ENCODE assay signal across 9 cellular contexts in genomic region chr11:95092549-95093324, GRCh38. TPM values are rescaled to one million over a fixed set of nuclear protein-coding genes. Genes with fewer than 3 reads are reported as not detected.
DNase-seq lines count a peak whose midpoint lies in the region; ATAC-seq, FAIRE-seq and TF ChIP-seq lines count a peak whose summit lies in the region.
"Had no signal": no experiment of that assay in that cellular context is flagged by ENCODE, and none has a peak within 500 bp of the region (broad histone marks: within the 10 kb centered on the region; RNA-seq: fewer than 3 reads in every experiment).

No MANE protein-coding gene starts in this region.

- ATAC-seq in GM19351 (IDR thresholded peaks at IDR 0.05; ENCODE audit: unreplicated experiment) (peak; percentile 14), GM21737 (IDR thresholded peaks at IDR 0.05; ENCODE audit: unreplicated experiment) (no peak)

- H3K14ac ChIP-seq in H1 (ENCODE audit: insufficient read length) (no peak overlapping the region), trophoblast cell (ENCODE audit: low read length) (no peak overlapping the region)

- H2BK12ac ChIP-seq in H1 (ENCODE audit: low read depth, low read length) = no peak overlapping the region
- H2BK12ac ChIP-seq in trophoblast cell (ENCODE audit: low read length) = no peak overlapping the region

- DNase-seq in AG04449 (ENCODE audit: low read depth, low spot score) (no peak), SW 1271 (lab: John Stamatoyannopoulos, UW) (peak; percentile 41 to 53), H1 (ENCODE audit: low read depth in 1 of 2, low spot score in 2 of 2) (no peak), trophoblast cell (peak; percentile 95 to 99), GM13976 (ENCODE audit: low spot score) (no peak), SHP77 treated with DMSO at 0.1 percent for 48 hours (lab: John Stamatoyannopoulos, UW) (no peak)

- POLR2A ChIA-PET in AG04449 (lab: Yijun Ruan, JAX) = interaction anchor here (0.8 to 0.9 kb wide), 2 partner anchors 25 to 33 kb away, joined by 3 to 4 read pairs; no protein-coding TSS in a partner anchor
- POLR2A ChIA-PET in H1 (lab: Charles Lee; ENCODE audit: partially characterized antibody) = interaction anchor here (0.9 to 5.6 kb wide), 3 partner anchors 12 to 43 kb away, joined by 3 to 44 read pairs (median 3); partner anchors contain the start of gene SRSF8

- H2BK15ac ChIP-seq in H1 (ENCODE audit: low read length) = no peak overlapping the region

- H3K23me2 ChIP-seq in H1 (ENCODE audit: low read depth, low read length) = peaks cover 11% of the 10 kb centered on the region

- no peak overlapping the region for H3K4me2 ChIP-seq in H1 (ENCODE audit: insufficient read depth in 1 of 2, low read depth in 2 of 2, low read length in 2 of 2)
- peak overlapping the region; percentile 22 for H3K4me2 ChIP-seq in trophoblast cell (ENCODE audit: low read length)

- peaks cover 4 to 32% (median 25%) of the 10 kb centered on the region in 4 experiments for H3K27me3 ChIP-seq in H1 (replicated peaks in 1 of 4; ENCODE audit: control insufficient read depth in 3 of 4, extremely low read depth in 1 of 4, insufficient read depth in 3 of 4, low read length in 3 of 4)
- no peaks in the 10 kb centered on the region for H3K27me3 ChIP-seq in trophoblast cell (ENCODE audit: insufficient read depth, low read length)

- peak; percentile 41 for TF ChIP-seq CTCF in AG04449 (IDR thresholded peaks at IDR 0.05; ENCODE audit: insufficient read depth, low read length, missing control alignments)
- peak; percentile 19 to 72 (median 42) for TF ChIP-seq CTCF in H1 (IDR thresholded peaks at IDR 0.05; ENCODE audit: control extremely low read depth in 1 of 3, insufficient read depth in 1 of 3, low read depth in 1 of 3, low read length in 3 of 3)
- TF ChIP-seq CTCF in GM13976 (IDR thresholded peaks at IDR 0.05; ENCODE audit: borderline replicate concordance, control extremely low read depth, extremely low read depth, insufficient read depth, missing control alignments) = no peak

- TF ChIP-seq EP300 in H1 (IDR thresholded peaks at IDR 0.05; ENCODE audit: borderline replicate concordance in 1 of 2, low read depth in 2 of 2, low read length in 2 of 2) = no peak

- no peak for TF ChIP-seq POLR2A in H1 (IDR thresholded peaks at IDR 0.05; ENCODE audit: control extremely low read depth in 1 of 2, low read depth in 2 of 2, low read length in 2 of 2)

- CTCF ChIA-PET in AG04449 (lab: Yijun Ruan, JAX) (interaction anchor here (1.1 to 4.3 kb wide), 12 partner anchors 8 to 672 kb away, joined by 3 to 35 read pairs (median 6); partner anchors contain the start of gene SRSF8), H1 (lab: Charles Lee; ENCODE audit: partially characterized antibody) (interaction anchor here (0.7 to 9.0 kb wide), 16 partner anchors 11 to 363 kb away, joined by 3 to 127 read pairs (median 5); partner anchors contain the start of gene SRSF8)

- H4K8ac ChIP-seq in H1 (ENCODE audit: extremely low read depth, insufficient read depth, low read length) (no peak overlapping the region), trophoblast cell (ENCODE audit: low read depth, low read length) (no peak overlapping the region)

- no peak overlapping the region for H3K56ac ChIP-seq in H1 (replicated peaks; ENCODE audit: insufficient read length, low read depth, low read length)

- no peak overlapping the region for H3K9ac ChIP-seq in H1 (replicated peaks in 1 of 4; ENCODE audit: extremely low read depth in 1 of 4, low read depth in 3 of 4, low read length in 3 of 4)
- H3K9ac ChIP-seq in trophoblast cell (ENCODE audit: low read length) = no peak overlapping the region

- WGBS in H1 (ENCODE audit: extremely low coverage in 1 of 2, insufficient coverage in 1 of 2, insufficient read length in 1 of 2, insufficient replicate concordance in 2 of 2, low coverage in 1 of 2, low lambda C conversion rate in 2 of 2, missing lambda C conversion rate in 1 of 2), 2 experiments = 56% methylated on average over 5 of the region's 5 CpGs; no CpG with 5 or more reads in 1 of the 2 experiments
- no CpG with 5 or more reads among the region's 5 CpGs for WGBS in trophoblast cell (ENCODE audit: extremely low coverage, insufficient coverage, insufficient read length)

- H3K36me3 ChIP-seq in H1 (ENCODE audit: control insufficient read depth in 2 of 4, insufficient read depth in 4 of 4, low read length in 3 of 4) (no peaks in the 10 kb centered on the region), trophoblast cell (ENCODE audit: control insufficient read depth in 1 of 2, insufficient read depth in 2 of 2, low read length in 2 of 2) (no peaks in the 10 kb centered on the region)

- H2BK20ac ChIP-seq in H1 (ENCODE audit: low read length) = no peak overlapping the region

- H4K12ac ChIP-seq in trophoblast cell (ENCODE audit: low read depth, low read length) = no peak overlapping the region

- H3K9me3 ChIP-seq in H1 (ENCODE audit: insufficient read depth in 2 of 2, low read depth in 1 of 2, low read length in 1 of 2) (no peaks in the 10 kb centered on the region), trophoblast cell (ENCODE audit: insufficient read depth, low read depth, low read length) (no peaks in the 10 kb centered on the region)

- H3K23ac ChIP-seq in H1 (ENCODE audit: insufficient read length) (no peak overlapping the region), trophoblast cell (ENCODE audit: low read length) (no peak overlapping the region)

- no peak overlapping the region for H2AK5ac ChIP-seq in H1 (ENCODE audit: low read depth, low read length)
- no peak overlapping the region for H2AK5ac ChIP-seq in trophoblast cell (ENCODE audit: low read length)

- H3K18ac ChIP-seq in H1 (ENCODE audit: extremely low read depth, low read length) (no peak overlapping the region), trophoblast cell (ENCODE audit: low read length) (no peak overlapping the region)

- H3K79me1 ChIP-seq in H1 (ENCODE audit: low read depth, low read length) (no peaks in the 10 kb centered on the region), trophoblast cell (ENCODE audit: low read length) (peaks cover 11% of the 10 kb centered on the region)

- peak; percentile 20 to 36; a peak in 2 of 4 replicates for TF ChIP-seq RAD21 in H1 (IDR thresholded peaks at IDR 0.05 in 1 of 2, conservative IDR thresholded peaks at IDR 0.05 in 1 of 2; ENCODE audit: low read depth in 2 of 2, low read length in 2 of 2)

- no peak overlapping the region for H3K4me3 ChIP-seq in AG04449 (ENCODE audit: low read depth, low read length)
- H3K4me3 ChIP-seq in H1 (ENCODE audit: extremely low read depth in 1 of 4, insufficient read depth in 2 of 4, low read depth in 3 of 4, low read length in 4 of 4) = no peak overlapping the region
- H3K4me3 ChIP-seq in trophoblast cell (ENCODE audit: low read depth, low read length) = peak overlapping the region; percentile 30

- H2AFZ ChIP-seq in H1 (ENCODE audit: low read length) = no peak overlapping the region
- no peak overlapping the region for H2AFZ ChIP-seq in trophoblast cell (ENCODE audit: insufficient read depth, low read length, poor library complexity)

- H3K4me1 ChIP-seq in H1 (replicated peaks in 1 of 4; ENCODE audit: control insufficient read depth in 3 of 4, insufficient read depth in 4 of 4, low read length in 3 of 4) (peaks cover 0 to 6% (median 3%) of the 10 kb centered on the region in 4 experiments; a peak in 6 of 7 replicates), trophoblast cell (ENCODE audit: control insufficient read depth in 1 of 2, insufficient read depth in 2 of 2, low read length in 2 of 2) (peaks cover 5 to 16% of the 10 kb centered on the region in 2 experiments)

- H2BK5ac ChIP-seq in H1 (ENCODE audit: low read depth, low read length) (no peak overlapping the region), trophoblast cell (ENCODE audit: low read depth, low read length, poor library complexity) (no peak overlapping the region)

- H2BK120ac ChIP-seq in H1 (replicated peaks; ENCODE audit: low read depth, low read length) (no peak overlapping the region), trophoblast cell (ENCODE audit: insufficient read depth, low read length, poor library complexity) (no peak overlapping the region)

- H3K27ac ChIP-seq in H1 (ENCODE audit: low read depth, low read length) (no peak overlapping the region), trophoblast cell (ENCODE audit: low read depth, low read length) (peak overlapping the region; percentile 33)

- H4K20me1 ChIP-seq in H1 (replicated peaks in 1 of 2; ENCODE audit: control insufficient read depth in 1 of 2, insufficient read depth in 2 of 2, low read length in 2 of 2) = no peaks in the 10 kb centered on the region

- H3K79me2 ChIP-seq in H1 (ENCODE audit: control insufficient read depth in 1 of 2, insufficient read depth in 2 of 2, low read length in 2 of 2) = no peaks in the 10 kb centered on the region
- peaks cover 5% of the 10 kb centered on the region for H3K79me2 ChIP-seq in trophoblast cell (ENCODE audit: control insufficient read depth, insufficient read depth, low read length, poor library complexity)

- H3K4ac ChIP-seq in H1 (replicated peaks; ENCODE audit: insufficient read length, low read depth, low read length) (no peak overlapping the region), trophoblast cell (ENCODE audit: low read depth, low read length) (no peak overlapping the region)

- in situ Hi-C loops in GM13976 (cut with MboI; ENCODE audit: low sequenced_read_pairs, unreplicated experiment) = no loop called here

- no peak for FAIRE-seq in H1 (lab: Jason Lieb, UNC)

- H4K91ac ChIP-seq in H1 (replicated peaks; ENCODE audit: insufficient read length, low read length) (no peak overlapping the region), trophoblast cell (ENCODE audit: low read depth, low read length) (no peak overlapping the region)

- H4K5ac ChIP-seq in H1 (ENCODE audit: insufficient read length, low read depth, low read length) = no peak overlapping the region

RNA-seq across cellular contexts. Expression of gene ENDOD1, which starts 3.1 kb away (rescaled TPM):
- 2.2 and 2.5 TPM in 2 replicates for total RNA-seq in H1 (2021; fragmentation: NEBNext Ultra II Directional; extraction: Animal tissue kit (Norgen Biotek cat#: 25700))
- polyA plus RNA-seq in H1 (2011; rRNA removed) = 1.1 and 1.2 TPM in 2 replicates
- 1.1 TPM for polyA plus RNA-seq in H1 (2011; cell fraction: cytosol; rRNA removed)
- polyA plus RNA-seq in H1 (2011; cell fraction: nucleus; rRNA removed) = 1.2 TPM
- polyA plus RNA-seq in H1 (2012, experiment 1 of 2) = 1.2 to 2.2 TPM (median 1.7 TPM) in 4 replicates
- 0.30 TPM for polyA plus RNA-seq in H1 (2012, experiment 2 of 2)
- 2.2 TPM for polyA plus RNA-seq in H1 (2013, experiment 1 of 2)
- polyA plus RNA-seq in H1 (2013, experiment 2 of 2) = 2.5 TPM
- 2.2 and 2.9 TPM in 2 replicates for polyA minus RNA-seq in H1 (2011; rRNA and poly(A)+ RNA removed)
- polyA minus RNA-seq in H1 (2011; cell fraction: cytosol; rRNA and poly(A)+ RNA removed) = 0.73 TPM
- 3.4 TPM for polyA minus RNA-seq in H1 (2011; cell fraction: nucleus; rRNA and poly(A)+ RNA removed)
- 24.8 and 25.3 TPM in 2 replicates for polyA plus RNA-seq in trophoblast cell (2013)

RNA-seq across cellular contexts. Expression of gene SRSF8, which starts 26.0 kb away (rescaled TPM):
- 18.5 TPM in 2 replicates for total RNA-seq in H1 (2021; fragmentation: NEBNext Ultra II Directional; extraction: Animal tissue kit (Norgen Biotek cat#: 25700))
- 11.4 and 13.2 TPM in 2 replicates for polyA plus RNA-seq in H1 (2011; rRNA removed)
- 11.4 TPM for polyA plus RNA-seq in H1 (2011; cell fraction: cytosol; rRNA removed)
- 9.2 TPM for polyA plus RNA-seq in H1 (2011; cell fraction: nucleus; rRNA removed)
- polyA plus RNA-seq in H1 (2012, experiment 1 of 2) = 12.7 to 14.7 TPM (median 13.5 TPM) in 4 replicates
- polyA plus RNA-seq in H1 (2012, experiment 2 of 2) = 7.5 TPM
- 9.5 TPM for polyA plus RNA-seq in H1 (2013, experiment 1 of 2)
- polyA plus RNA-seq in H1 (2013, experiment 2 of 2) = 7.9 TPM
- 11.1 and 11.8 TPM in 2 replicates for polyA minus RNA-seq in H1 (2011; rRNA and poly(A)+ RNA removed)
- 5.9 TPM for polyA minus RNA-seq in H1 (2011; cell fraction: cytosol; rRNA and poly(A)+ RNA removed)
- polyA minus RNA-seq in H1 (2011; cell fraction: nucleus; rRNA and poly(A)+ RNA removed) = 11.1 TPM
- 18.6 and 18.9 TPM in 2 replicates for polyA plus RNA-seq in trophoblast cell (2013)

RNA-seq across cellular contexts. Expression of gene KDM4F, which starts 43.5 kb away (rescaled TPM):
- not detected in 2 replicates for total RNA-seq in H1 (2021; fragmentation: NEBNext Ultra II Directional; extraction: Animal tissue kit (Norgen Biotek cat#: 25700))
- not detected in 2 replicates for polyA plus RNA-seq in H1 (2011; rRNA removed)
- not detected for polyA plus RNA-seq in H1 (2011; cell fraction: cytosol; rRNA removed)
- not detected for polyA plus RNA-seq in H1 (2011; cell fraction: nucleus; rRNA removed)
- not detected in 4 replicates for polyA plus RNA-seq in H1 (2012, experiment 1 of 2)
- not detected for polyA plus RNA-seq in H1 (2012, experiment 2 of 2)
- polyA plus RNA-seq in H1 (2013, experiment 1 of 2) = not detected
- not detected for polyA plus RNA-seq in H1 (2013, experiment 2 of 2)
- polyA minus RNA-seq in H1 (2011; rRNA and poly(A)+ RNA removed) = not detected in 2 replicates
- not detected for polyA minus RNA-seq in H1 (2011; cell fraction: cytosol; rRNA and poly(A)+ RNA removed)
- not detected for polyA minus RNA-seq in H1 (2011; cell fraction: nucleus; rRNA and poly(A)+ RNA removed)
- polyA plus RNA-seq in trophoblast cell (2013) = not detected in 2 replicates
- total RNA-seq: glomerular endothelial cell had no signal

Comparison
In these comparisons a context has a peak if more than half of its experiments do, and no peak if none do; other contexts are left out.
1. DNase-seq: peak in SW 1271 (2 of 2) and trophoblast cell (2 of 2); none in AG04449 (single experiment), H1 (0 of 2), GM13976 (single experiment) and SHP77 treated with DMSO at 0.1 percent for 48 hours (single experiment).